Comparison of ENCODE assay signal across 1 cellular context in the genomic region with DNA sequence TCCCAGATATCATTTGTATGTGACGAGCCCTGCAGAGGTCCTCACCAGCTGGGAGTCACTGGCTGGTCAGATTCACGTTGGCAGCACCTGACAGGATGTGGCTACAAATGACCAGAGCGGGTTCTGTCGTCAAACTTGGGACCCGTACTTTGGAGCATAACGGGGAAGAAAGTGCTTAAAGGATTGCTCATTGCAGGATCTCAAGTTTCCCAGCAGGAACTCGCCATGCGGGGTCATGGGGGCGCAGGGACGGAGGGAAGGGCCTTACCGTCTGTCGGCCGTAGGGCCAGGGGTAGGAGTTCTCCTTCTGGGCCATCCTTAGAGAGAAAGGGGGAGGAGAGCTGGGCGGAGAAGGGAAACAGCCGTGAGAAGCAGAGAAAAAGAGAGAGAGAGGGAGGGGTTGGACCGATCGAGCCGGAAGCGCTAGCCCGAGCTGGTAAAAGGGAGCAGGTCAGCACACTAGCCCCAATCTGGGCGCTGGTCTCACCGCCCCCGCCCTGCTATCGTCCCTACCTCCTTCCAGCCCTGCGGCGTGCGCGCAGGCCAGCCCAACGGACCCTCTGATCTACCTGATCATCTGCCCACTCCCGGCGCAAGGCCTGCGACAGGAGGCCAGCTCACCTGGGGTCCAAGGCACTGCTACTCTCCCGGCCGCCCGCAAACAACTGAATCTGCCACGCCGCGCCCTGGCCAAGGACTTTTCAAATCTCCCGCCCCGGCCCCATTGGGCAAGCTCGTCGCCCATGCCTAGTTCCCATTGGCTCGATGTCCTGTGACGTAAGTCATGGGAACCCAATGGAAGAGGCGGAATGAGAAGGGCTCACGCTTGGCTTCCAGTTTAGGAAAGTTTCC.
TF ChIP-seq lines count a peak whose summit lies in the region.

A gene (minus strand): TSS at position 667 of the 852 bp plus-strand sequence. CDS start 351 bp downstream, at position 316.

TF ChIP-seq in WTC11, 78 proteins besides CTCF, POLR2A, EP300 and RAD21 (continued from another document):
- TF ChIP-seq, protein P1, sequence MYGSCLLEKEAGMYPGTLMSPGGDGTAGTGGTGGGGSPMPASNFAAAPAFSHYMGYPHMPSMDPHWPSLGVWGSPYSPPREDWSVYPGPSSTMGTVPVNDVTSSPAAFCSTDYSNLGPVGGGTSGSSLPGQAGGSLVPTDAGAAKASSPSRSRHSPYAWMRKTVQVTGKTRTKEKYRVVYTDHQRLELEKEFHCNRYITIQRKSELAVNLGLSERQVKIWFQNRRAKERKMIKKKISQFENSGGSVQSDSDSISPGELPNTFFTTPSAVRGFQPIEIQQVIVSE (CRISPR knock-in tag; IDR thresholded peaks at IDR 0.05; ENCODE audit: borderline replicate concordance), result no peak
- TF ChIP-seq ZNF396 (CRISPR knock-in tag; IDR thresholded peaks at IDR 0.05; ENCODE audit: borderline replicate concordance), result no peak
